Comparison of ENCODE assay signal across 18 cellular contexts in the genomic region with DNA sequence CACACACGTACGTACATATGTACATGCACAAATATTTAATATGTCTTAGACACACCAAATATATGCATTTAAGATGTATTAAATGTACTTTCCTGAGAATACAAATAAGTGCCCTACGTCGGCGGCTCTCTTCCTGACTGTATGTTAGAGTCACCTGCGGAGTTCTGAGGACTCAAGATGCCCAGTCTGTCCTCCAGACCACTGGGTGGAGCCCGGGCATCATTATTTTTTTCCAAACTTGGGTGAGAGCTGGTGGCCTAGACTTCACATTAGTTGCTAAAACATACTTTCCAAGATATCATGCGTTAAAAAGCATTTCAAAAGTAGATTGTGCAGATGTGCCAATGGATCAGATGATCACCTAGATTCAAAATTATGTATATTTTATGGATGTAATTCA. TPM values are rescaled to one million over a fixed set of nuclear protein-coding genes. Genes with fewer than 3 reads are reported as not detected.
DNase-seq lines count a peak whose midpoint lies in the region; ATAC-seq and TF ChIP-seq lines count a peak whose summit lies in the region.
"Had no signal": no experiment of that assay in that cellular context is flagged by ENCODE, and none has a peak within 500 bp of the region (broad histone marks: within the 10 kb centered on the region; RNA-seq: fewer than 3 reads in every experiment).

No MANE protein-coding gene starts in this region.

- peak overlapping the region; percentile 4 for H3K27ac ChIP-seq in upper lobe of right lung
- H3K27ac ChIP-seq: vagina had no signal

- H3K36me3 Mint-ChIP-seq in activated naive CD4-positive, alpha-beta T cell treated with anti-CD3 and anti-CD28 coated beads for 36 hours (ENCODE audit: low read depth), result peaks cover 29% of the 10 kb centered on the region
- peaks cover 16% of the 10 kb centered on the region for H3K36me3 Mint-ChIP-seq in T-cell
- peaks cover 60% of the 10 kb centered on the region for H3K36me3 Mint-ChIP-seq in activated naive CD8-positive, alpha-beta T cell treated with anti-CD3 and anti-CD28 coated beads, Interleukin-2, amount 10 ng/mL, durations not matched to agents 7 days and 5 days

- POLR2A ChIA-PET in T-cell (lab: Charles Lee), result no interaction called here
- POLR2A ChIA-PET in activated naive CD8-positive, alpha-beta T cell treated with anti-CD3 and anti-CD28 coated beads, Interleukin-2, amount 10 ng/mL, durations not matched to agents 7 days and 5 days (lab: Charles Lee), result no interaction called here

- no peaks in the 10 kb centered on the region for H3K4me1 ChIP-seq in upper lobe of right lung
- H3K4me1 ChIP-seq: vagina had no signal

- H3K27ac Mint-ChIP-seq in activated naive CD4-positive, alpha-beta T cell treated with anti-CD3 and anti-CD28 coated beads for 36 hours, result no peak overlapping the region
- peak overlapping the region; percentile 12 to 98 for H3K27ac Mint-ChIP-seq in T-cell
- H3K27ac Mint-ChIP-seq in activated naive CD8-positive, alpha-beta T cell treated with anti-CD3 and anti-CD28 coated beads, Interleukin-2, amount 10 ng/mL, durations not matched to agents 7 days and 5 days, result peak overlapping the region; percentile 60

- ATAC-seq in T-cell (replicated peaks in 1 of 4) (no peak), upper lobe of right lung (no peak)
- ATAC-seq in activated naive CD8-positive, alpha-beta T cell treated with anti-CD3 and anti-CD28 coated beads, Interleukin-2, amount 10 ng/mL, durations not matched to agents 7 days and 5 days (ENCODE audit: low read depth), result no peak

- H3K9me3 ChIP-seq in upper lobe of right lung, result no peaks in the 10 kb centered on the region
- H3K9me3 ChIP-seq: vagina had no signal

- peaks cover 68% of the 10 kb centered on the region for H3K4me1 Mint-ChIP-seq in activated naive CD4-positive, alpha-beta T cell treated with anti-CD3 and anti-CD28 coated beads for 36 hours (ENCODE audit: low read depth)
- H3K4me1 Mint-ChIP-seq in T-cell, result peaks cover 36 to 53% (median 52%) of the 10 kb centered on the region in 3 donors
- H3K4me1 Mint-ChIP-seq in activated naive CD8-positive, alpha-beta T cell treated with anti-CD3 and anti-CD28 coated beads, Interleukin-2, amount 10 ng/mL, durations not matched to agents 7 days and 5 days, result peaks cover 60% of the 10 kb centered on the region

- H3K4me3 Mint-ChIP-seq in activated naive CD4-positive, alpha-beta T cell treated with anti-CD3 and anti-CD28 coated beads for 36 hours, result peak overlapping the region; percentile 99
- H3K4me3 Mint-ChIP-seq in T-cell, result peak overlapping the region; percentile 34 to 97 (median 35)
- peak overlapping the region; percentile 100 for H3K4me3 Mint-ChIP-seq in activated naive CD8-positive, alpha-beta T cell treated with anti-CD3 and anti-CD28 coated beads, Interleukin-2, amount 10 ng/mL, durations not matched to agents 7 days and 5 days

- peak overlapping the region; percentile 67 for H3K4me3 ChIP-seq in upper lobe of right lung
- H3K4me3 ChIP-seq: vagina had no signal

- DNase-seq in activated naive CD4-positive, alpha-beta T cell treated with anti-CD3 and anti-CD28 coated beads for 36 hours, result peak; percentile 36
- no peak for DNase-seq in activated naive CD4-positive, alpha-beta T cell treated with anti-CD3 and anti-CD28 coated beads, Interleukin-2, amount 50 U/mL, for 16 hours
- DNase-seq in T-cell (no peak), upper lobe of right lung (no peak), NCI-H748 (lab: John Stamatoyannopoulos, UW; ENCODE audit: unreplicated experiment) (no peak), LoVo (ENCODE audit: low spot score) (no peak), NCI-H2081 treated with DMSO at 0.1 percent for 48 hours (lab: John Stamatoyannopoulos, UW) (no peak)
- DNase-seq in activated naive CD8-positive, alpha-beta T cell treated with anti-CD3 and anti-CD28 coated beads, Interleukin-2, amount 10 ng/mL, durations not matched to agents 7 days and 5 days, result no peak
- DNase-seq: activated CD4-positive, CD25-positive, alpha-beta regulatory T cell treated with anti-CD3 and anti-CD28 coated beads, Interleukin-2, amount 50 U/mL, for 72 hours; EL; hypothalamus; midbrain; NCI-H1417; retina; SIG-M5; stimulated activated CD4-positive, alpha-beta T cell treated with anti-CD3 and anti-CD28 coated beads, Interleukin-12 subunit alpha, Interleukin-12 subunit beta, amount 100 ng/mL, for 4 hours; T-helper 9 cell had no signal

- CTCF ChIA-PET in activated naive CD4-positive, alpha-beta T cell treated with anti-CD3 and anti-CD28 coated beads for 36 hours (lab: Charles Lee), result interaction anchor here (0.7 to 4.9 kb wide), 4 partner anchors 10 to 474 kb away, joined by 3 to 49 read pairs (median 10); no protein-coding TSS in a partner anchor
- CTCF ChIA-PET in T-cell (lab: Charles Lee), result interaction anchor here in 1 of 2 donors (0.8 to 1.1 kb wide), 2 partner anchors 9 kb away, joined by 3 read pairs; no protein-coding TSS in a partner anchor

- H3K9me3 Mint-ChIP-seq in activated naive CD4-positive, alpha-beta T cell treated with anti-CD3 and anti-CD28 coated beads for 36 hours, result no peaks in the 10 kb centered on the region
- H3K9me3 Mint-ChIP-seq in T-cell, result peaks cover 0 to 4% (median 0%) of the 10 kb centered on the region in 3 donors
- H3K9me3 Mint-ChIP-seq in activated naive CD8-positive, alpha-beta T cell treated with anti-CD3 and anti-CD28 coated beads, Interleukin-2, amount 10 ng/mL, durations not matched to agents 7 days and 5 days, result peaks cover 10% of the 10 kb centered on the region

- intact Hi-C loops in activated naive CD4-positive, alpha-beta T cell treated with anti-CD3 and anti-CD28 coated beads for 36 hours (cut with micrococcal nuclease), result loop anchor here (5.0 kb wide), 1 partner anchor 476 kb away; no protein-coding TSS in a partner anchor
- intact Hi-C loops in upper lobe of right lung (cut with DNase I), result loop anchor here (10.0 kb wide), 1 partner anchor 114 kb away; no protein-coding TSS in a partner anchor

- H3K27me3 Mint-ChIP-seq in activated naive CD4-positive, alpha-beta T cell treated with anti-CD3 and anti-CD28 coated beads for 36 hours (ENCODE audit: low read depth), result no peaks in the 10 kb centered on the region
- no peaks in the 10 kb centered on the region for H3K27me3 Mint-ChIP-seq in T-cell
- H3K27me3 Mint-ChIP-seq in activated naive CD8-positive, alpha-beta T cell treated with anti-CD3 and anti-CD28 coated beads, Interleukin-2, amount 10 ng/mL, durations not matched to agents 7 days and 5 days, result no peaks in the 10 kb centered on the region

- no peaks in the 10 kb centered on the region for H3K27me3 ChIP-seq in upper lobe of right lung
- H3K27me3 ChIP-seq: vagina had no signal

- H3K36me3 ChIP-seq in upper lobe of right lung, result peaks cover 6% of the 10 kb centered on the region
- H3K36me3 ChIP-seq: vagina had no signal

- no peak for TF ChIP-seq CTCF in upper lobe of right lung (IDR thresholded peaks at IDR 0.05)

RNA-seq across cellular contexts. Expression of gene IL18R1, which starts 2.9 kb away (rescaled TPM):
- 10 to 100 TPM; 17.1 to 18.4 TPM for total RNA-seq in activated naive CD4-positive, alpha-beta T cell treated with anti-CD3 and anti-CD28 coated beads for 36 hours
- total RNA-seq in T-cell, result 10 to 100 TPM in 3 of 5 donors, 1 to 10 TPM in 2; 4.8 to 12.5 (median 10.1) TPM
- 10 to 100 TPM; 37.3 to 40.3 TPM for total RNA-seq in activated naive CD8-positive, alpha-beta T cell treated with anti-CD3 and anti-CD28 coated beads, Interleukin-2, amount 10 ng/mL, durations not matched to agents 7 days and 5 days
- total RNA-seq in upper lobe of right lung, result 26.5 TPM

RNA-seq across cellular contexts. Expression of gene IL1RL1, which starts 47.1 kb away (rescaled TPM):
- under 1 TPM; 0.22 to 0.43 TPM for total RNA-seq in activated naive CD4-positive, alpha-beta T cell treated with anti-CD3 and anti-CD28 coated beads for 36 hours
- total RNA-seq in T-cell, result 1 to 10 TPM in 1 of 5 donors, under 1 TPM in 4; 0.15 to 1.4 (median 0.35) TPM
- not detected for total RNA-seq in activated naive CD8-positive, alpha-beta T cell treated with anti-CD3 and anti-CD28 coated beads, Interleukin-2, amount 10 ng/mL, durations not matched to agents 7 days and 5 days
- total RNA-seq in upper lobe of right lung, result 46.5 TPM

Comparison
In these comparisons a context has a peak if more than half of its experiments do, and no peak if none do; other contexts are left out.
1. H3K4me3 Mint-ChIP-seq: peak in every context shown above with its lines; median percentile 100 in activated naive CD8-positive, alpha-beta T cell treated with anti-CD3 and anti-CD28 coated beads, Interleukin-2, amount 10 ng/mL, durations not matched to agents 7 days and 5 days; 99 in activated naive CD4-positive, alpha-beta T cell treated with anti-CD3 and anti-CD28 coated beads for 36 hours; 35 in T-cell.
2. RNA of gene IL1RL1, which starts 47.1 kb away (total RNA-seq): 46.5 TPM in upper lobe of right lung (single experiment); 0.22 to 0.43 TPM in activated naive CD4-positive, alpha-beta T cell treated with anti-CD3 and anti-CD28 coated beads for 36 hours, 0.15 to 1.4 TPM in T-cell and not detected in activated naive CD8-positive, alpha-beta T cell treated with anti-CD3 and anti-CD28 coated beads, Interleukin-2, amount 10 ng/mL, durations not matched to agents 7 days and 5 days; every median in the first group is over 10 times any median in the second.